9 cellular contexts compared by ENCODE assay signal in genomic region chr19:11197291-11198174, GRCh38. TPM values are rescaled to one million over a fixed set of nuclear protein-coding genes. Genes with fewer than 3 reads are reported as not detected.
A peak's percentile ranks its signal among the peaks of the same experiment; 100 is the strongest.
DNase-seq lines count a peak whose midpoint lies in the region; ATAC-seq, FAIRE-seq and TF ChIP-seq lines count a peak whose summit lies in the region.
"Had no signal": no experiment of that assay in that cellular context is flagged by ENCODE, and none has a peak within 500 bp of the region (broad histone marks: within the 10 kb centered on the region; RNA-seq: fewer than 3 reads in every experiment).

KANK2 (minus strand) TSS chr19:11197545; CDS start chr19:11194511, 3,034 bp downstream.

- no peaks in the 10 kb centered on the region for H3K36me3 Mint-ChIP-seq in CD4-positive, alpha-beta T cell (ENCODE audit: low read depth)

- H3K27me3 ChIP-seq in CD4-positive, alpha-beta T cell (ENCODE audit: control insufficient read depth, insufficient read depth, low read length), result peaks cover 11% of the 10 kb centered on the region
- H3K27me3 ChIP-seq in esophagus (ENCODE audit: control insufficient read depth in 1 of 2, insufficient read depth in 2 of 2, low read length in 2 of 2) (no peaks in the 10 kb centered on the region), mucosa of stomach (ENCODE audit: control insufficient read depth, insufficient read depth, low read length) (no peaks in the 10 kb centered on the region)

- intact Hi-C loops in CD4-positive, alpha-beta T cell (cut with DNase I, micrococcal nuclease), result loop anchor here in 1 of 2 experiments (5.0 kb wide), 1 partner anchor 40 kb away; the partner anchor contains the start of gene SPC24

- CTCF ChIA-PET in CD4-positive, alpha-beta T cell (lab: Charles Lee), result no interaction called here

- H3K27me3 Mint-ChIP-seq in CD4-positive, alpha-beta T cell, result peaks cover 16% of the 10 kb centered on the region

- H3K4me1 Mint-ChIP-seq in CD4-positive, alpha-beta T cell (ENCODE audit: low read depth), result peaks cover 8% of the 10 kb centered on the region

- 1 to 2% methylated on average over 45 to 78 of the region's 78 CpGs for WGBS in esophagus, 2 donors

- peak within 1 kb of the TSS; percentile 87 for H3K9ac ChIP-seq in mucosa of stomach (ENCODE audit: low read length)

- no peak within 1 kb of the TSS for H3K27ac Mint-ChIP-seq in CD4-positive, alpha-beta T cell

- peak; percentile 89 for ATAC-seq in CD4-positive, alpha-beta T cell (ENCODE audit: poor library complexity)
- peak; percentile 78 for ATAC-seq in GM19463 (IDR thresholded peaks at IDR 0.05; ENCODE audit: unreplicated experiment)

- peak; percentile 34 to 77 (median 64) for DNase-seq in CD4-positive, alpha-beta T cell
- DNase-seq in HTR-8/SVneo (ENCODE audit: insufficient read length, low spot score), result peak; percentile 90
- peak; percentile 99 for DNase-seq in OCI-M2 (lab: John Stamatoyannopoulos, UW; ENCODE audit: unreplicated experiment)
- DNase-seq in activated T-cell treated with anti-CD3 and anti-CD28 coated beads, Interleukin-2, amount 50 U/mL, for 48 hours, result peak; percentile 84 to 88
- peak; percentile 86 for DNase-seq in stimulated activated CD8-positive, alpha-beta memory T cell treated with anti-CD3 and anti-CD28 coated beads, Interleukin-4, amount 100 ng/mL, for 48 hours

- H3K36me3 ChIP-seq in esophagus (ENCODE audit: control insufficient read depth in 2 of 2, insufficient read depth in 2 of 2, low read length in 1 of 2) (peaks cover 0 to 23% of the 10 kb centered on the region in 2 donors), mucosa of stomach (ENCODE audit: control insufficient read depth, insufficient read depth, low read length) (no peaks in the 10 kb centered on the region)

- H3K9me3 ChIP-seq in CD4-positive, alpha-beta T cell (ENCODE audit: control insufficient read depth, low read length), result no peaks in the 10 kb centered on the region
- no peaks in the 10 kb centered on the region for H3K9me3 ChIP-seq in esophagus (ENCODE audit: control insufficient read depth in 2 of 2, insufficient read depth in 1 of 2, low read depth in 1 of 2, low read length in 1 of 2)
- no peaks in the 10 kb centered on the region for H3K9me3 ChIP-seq in mucosa of stomach (ENCODE audit: control insufficient read depth, low read length)

- H3K4me3 ChIP-seq in esophagus (ENCODE audit: low read depth in 1 of 2, low read length in 2 of 2) (peak within 1 kb of the TSS; percentile 58), mucosa of stomach (ENCODE audit: low read length) (peak within 1 kb of the TSS; percentile 28)

- H3K27ac ChIP-seq in CD4-positive, alpha-beta T cell (ENCODE audit: low read depth, low read length), result no peak within 1 kb of the TSS
- peak within 1 kb of the TSS; percentile 92 for H3K27ac ChIP-seq in esophagus (ENCODE audit: low read depth in 2 of 2, low read length in 1 of 2)

- TF ChIP-seq CTCF in CD4-positive, alpha-beta T cell (IDR thresholded peaks at IDR 0.05), result no peak

- no peaks in the 10 kb centered on the region for H3K9me3 Mint-ChIP-seq in CD4-positive, alpha-beta T cell

- FAIRE-seq in HTR-8/SVneo (lab: Jason Lieb, UNC), result peak; percentile 97
- FAIRE-seq: colon had no signal

- H3K4me1 ChIP-seq in esophagus (ENCODE audit: control insufficient read depth in 2 of 2, insufficient read depth in 2 of 2, low read length in 1 of 2), result peaks cover 0 to 8% of the 10 kb centered on the region in 2 donors
- H3K4me1 ChIP-seq in mucosa of stomach (ENCODE audit: control insufficient read depth, insufficient read depth, low read length), result peaks cover 28% of the 10 kb centered on the region

- H3K4me3 Mint-ChIP-seq in CD4-positive, alpha-beta T cell, result peak within 1 kb of the TSS; percentile 68

- POLR2A ChIA-PET in CD4-positive, alpha-beta T cell (lab: Charles Lee), result no interaction called here

RNA-seq across cellular contexts. Expression of gene KANK2, which starts in this region (rescaled TPM):
- total RNA-seq in CD4-positive, alpha-beta T cell, result not detected
- 10 to 100 TPM; 33.1 to 53.9 TPM for polyA plus RNA-seq in esophagus

Comparison
In these comparisons a context has a peak if more than half of its experiments do, and no peak if none do; other contexts are left out.
1. Peak in DNase-seq and ATAC-seq in CD4-positive, alpha-beta T cell; RNA of the gene not detected or under 1 TPM.